Comparison of ENCODE assay signal across 8 cellular contexts in the genomic region with DNA sequence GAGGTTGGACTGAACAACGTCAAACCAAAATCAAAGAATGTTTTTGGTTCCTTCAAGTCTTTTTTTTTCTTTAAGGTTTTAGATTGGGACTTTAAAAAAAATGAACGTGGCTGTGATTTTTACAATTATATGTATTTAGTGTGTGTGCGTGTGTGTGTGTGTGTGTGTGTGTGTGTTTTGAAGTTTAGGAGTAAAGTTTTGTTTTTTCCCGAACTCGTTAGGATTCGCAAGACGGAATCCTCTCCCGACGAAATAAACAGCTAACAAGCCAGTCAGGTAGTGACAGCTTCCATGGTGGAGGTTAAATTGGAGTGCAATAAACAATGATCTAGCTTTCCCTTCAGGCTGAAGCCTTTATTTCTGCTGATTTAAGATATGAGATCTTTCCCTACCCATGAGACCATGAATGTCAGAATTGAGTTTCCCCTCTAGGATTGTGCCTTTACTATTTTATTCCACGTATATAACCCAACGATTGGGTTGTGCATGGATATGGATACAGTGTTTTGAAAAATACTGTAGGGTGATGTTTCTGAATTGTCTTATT. TPM values are rescaled to one million over a fixed set of nuclear protein-coding genes. Genes with fewer than 3 reads are reported as not detected.
DNase-seq lines count a peak whose midpoint lies in the region; ATAC-seq, FAIRE-seq and TF ChIP-seq lines count a peak whose summit lies in the region.

No MANE protein-coding gene starts in this region.

- H3K27me3 ChIP-seq in neutrophil, result no peaks in the 10 kb centered on the region

- peak overlapping the region; percentile 75 to 78 for H3K4me3 ChIP-seq in neutrophil (ENCODE audit: low read depth in 1 of 2, low read length in 1 of 2)

- TF ChIP-seq POLR2A in H54 (IDR thresholded peaks at IDR 0.05; ENCODE audit: low read depth, low read length), result no peak

- no peaks in the 10 kb centered on the region for H3K9me3 ChIP-seq in neutrophil

- peaks cover 9% of the 10 kb centered on the region for H3K36me3 Mint-ChIP-seq in endothelial cell (ENCODE audit: low read depth, unreplicated experiment)

- H3K36me3 ChIP-seq in neutrophil, result no peaks in the 10 kb centered on the region

- TF ChIP-seq CTCF in endothelial cell (IDR thresholded peaks at IDR 0.05; ENCODE audit: unreplicated experiment) (no peak), neutrophil (IDR thresholded peaks at IDR 0.05) (no peak)

- peaks cover 11% of the 10 kb centered on the region for H3K27me3 Mint-ChIP-seq in endothelial cell (ENCODE audit: unreplicated experiment)

- H3K9me3 Mint-ChIP-seq in endothelial cell (ENCODE audit: unreplicated experiment), result no peaks in the 10 kb centered on the region

- peak overlapping the region; percentile 98 for H3K4me3 Mint-ChIP-seq in endothelial cell (ENCODE audit: unreplicated experiment)

- no peak overlapping the region for H3K27ac ChIP-seq in neutrophil

- H3K4me1 ChIP-seq in neutrophil (ENCODE audit: control insufficient read depth in 1 of 2, insufficient read depth in 1 of 2, low read depth in 1 of 2, low read length in 1 of 2), result peaks cover 25 to 31% of the 10 kb centered on the region in 2 experiments

- DNase-seq in H54 (ENCODE audit: insufficient read length, low spot score) (no peak), RKO (ENCODE audit: low spot score) (peak; percentile 54), endothelial cell (ENCODE audit: low spot score) (no peak), NOMO-1 treated with dmso at 0.1 percent for 144 hours (lab: John Stamatoyannopoulos, UW; ENCODE audit: unreplicated experiment) (no peak)

- FAIRE-seq in H54 (lab: Jason Lieb, UNC), result peak; percentile 62

- peaks cover 23% of the 10 kb centered on the region for H3K4me1 Mint-ChIP-seq in endothelial cell (ENCODE audit: unreplicated experiment)

- ATAC-seq in HG02852 (IDR thresholded peaks at IDR 0.05; ENCODE audit: unreplicated experiment) (no peak), GM21528 (IDR thresholded peaks at IDR 0.05; ENCODE audit: low FRiP score, unreplicated experiment) (no peak), GM21723 (IDR thresholded peaks at IDR 0.05; ENCODE audit: unreplicated experiment) (no peak)

- H3K27ac Mint-ChIP-seq in endothelial cell (ENCODE audit: unreplicated experiment), result peak overlapping the region; percentile 34

RNA-seq across cellular contexts. Expression of gene KIAA1958, which starts 1.2 kb away (rescaled TPM):
- 15.1 TPM for total RNA-seq in endothelial cell (ENCODE audit: unreplicated experiment)
